Comparison of ENCODE assay signal across 2 cellular contexts in the genomic region with DNA sequence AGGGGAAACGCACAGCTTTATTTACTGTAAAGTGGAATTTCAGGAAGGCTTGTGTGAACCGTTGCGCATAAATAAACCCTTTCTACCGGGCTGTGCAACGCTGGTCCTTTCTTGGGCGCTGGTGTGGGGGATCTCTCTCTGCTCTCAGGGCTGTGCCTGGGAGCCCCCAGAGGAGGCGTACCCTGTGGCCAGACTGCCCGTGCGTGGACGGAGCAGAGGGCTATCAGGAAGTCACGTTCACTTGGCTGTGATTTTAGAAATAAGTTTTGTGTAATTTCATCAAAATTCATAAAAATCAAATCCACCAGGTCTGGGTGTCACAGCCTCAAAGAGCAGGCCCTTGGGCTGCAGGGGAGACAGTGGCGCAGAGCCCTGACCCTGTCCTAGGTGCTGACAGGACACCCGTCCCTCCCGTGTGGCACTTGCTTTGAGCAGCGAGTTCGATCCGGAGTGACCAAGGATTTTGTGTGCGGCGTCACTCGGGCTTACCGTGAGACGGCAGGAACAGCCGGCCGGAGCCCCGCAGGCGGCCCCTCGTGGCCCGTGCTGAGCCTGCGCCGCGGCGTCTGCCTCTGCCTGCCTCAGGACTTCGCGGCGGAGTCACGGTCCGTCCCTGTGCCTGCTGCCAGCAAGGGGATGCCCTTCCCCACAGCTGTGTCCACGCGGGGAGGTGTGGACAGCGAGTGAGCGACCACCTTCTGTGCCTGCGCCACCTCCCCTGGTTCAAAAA.
TF ChIP-seq lines count a peak whose summit lies in the region.

No MANE protein-coding gene starts in this region.

TF ChIP-seq in HepG2, 621 proteins besides CTCF, POLR2A, EP300 and RAD21:
- TF ChIP-seq POLR2G (IDR thresholded peaks at IDR 0.05; ENCODE audit: low read depth, low read length) (peak; percentile 37; the same call in 1 of the 2 replicates), AGO1 (IDR thresholded peaks at IDR 0.05; ENCODE audit: low read depth, low read length, poor library complexity, severe bottlenecking) (peak; percentile 4), AGO2 (optimal IDR thresholded peaks at IDR 0.05; ENCODE audit: low read depth, low read length) (peak; percentile 86), MXD4 (CRISPR knock-in tag; IDR thresholded peaks at IDR 0.05) (no peak)
- TF ChIP-seq, protein P1, sequence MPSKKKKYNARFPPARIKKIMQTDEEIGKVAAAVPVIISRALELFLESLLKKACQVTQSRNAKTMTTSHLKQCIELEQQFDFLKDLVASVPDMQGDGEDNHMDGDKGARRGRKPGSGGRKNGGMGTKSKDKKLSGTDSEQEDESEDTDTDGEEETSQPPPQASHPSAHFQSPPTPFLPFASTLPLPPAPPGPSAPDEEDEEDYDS (CRISPR knock-in tag; IDR thresholded peaks at IDR 0.05) = no peak
- TF ChIP-seq, protein P2, sequence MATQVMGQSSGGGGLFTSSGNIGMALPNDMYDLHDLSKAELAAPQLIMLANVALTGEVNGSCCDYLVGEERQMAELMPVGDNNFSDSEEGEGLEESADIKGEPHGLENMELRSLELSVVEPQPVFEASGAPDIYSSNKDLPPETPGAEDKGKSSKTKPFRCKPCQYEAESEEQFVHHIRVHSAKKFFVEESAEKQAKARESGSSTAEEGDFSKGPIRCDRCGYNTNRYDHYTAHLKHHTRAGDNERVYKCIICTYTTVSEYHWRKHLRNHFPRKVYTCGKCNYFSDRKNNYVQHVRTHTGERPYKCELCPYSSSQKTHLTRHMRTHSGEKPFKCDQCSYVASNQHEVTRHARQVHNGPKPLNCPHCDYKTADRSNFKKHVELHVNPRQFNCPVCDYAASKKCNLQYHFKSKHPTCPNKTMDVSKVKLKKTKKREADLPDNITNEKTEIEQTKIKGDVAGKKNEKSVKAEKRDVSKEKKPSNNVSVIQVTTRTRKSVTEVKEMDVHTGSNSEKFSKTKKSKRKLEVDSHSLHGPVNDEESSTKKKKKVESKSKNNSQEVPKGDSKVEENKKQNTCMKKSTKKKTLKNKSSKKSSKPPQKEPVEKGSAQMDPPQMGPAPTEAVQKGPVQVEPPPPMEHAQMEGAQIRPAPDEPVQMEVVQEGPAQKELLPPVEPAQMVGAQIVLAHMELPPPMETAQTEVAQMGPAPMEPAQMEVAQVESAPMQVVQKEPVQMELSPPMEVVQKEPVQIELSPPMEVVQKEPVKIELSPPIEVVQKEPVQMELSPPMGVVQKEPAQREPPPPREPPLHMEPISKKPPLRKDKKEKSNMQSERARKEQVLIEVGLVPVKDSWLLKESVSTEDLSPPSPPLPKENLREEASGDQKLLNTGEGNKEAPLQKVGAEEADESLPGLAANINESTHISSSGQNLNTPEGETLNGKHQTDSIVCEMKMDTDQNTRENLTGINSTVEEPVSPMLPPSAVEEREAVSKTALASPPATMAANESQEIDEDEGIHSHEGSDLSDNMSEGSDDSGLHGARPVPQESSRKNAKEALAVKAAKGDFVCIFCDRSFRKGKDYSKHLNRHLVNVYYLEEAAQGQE (IDR thresholded peaks at IDR 0.05; ENCODE audit: borderline replicate concordance in 1 of 2, low read depth in 1 of 2, low read length in 2 of 2) = peak; percentile 8 to 50; a peak in 3 of 4 replicates
TF ChIP-seq in HepG2: peak in this region for 4.

TF ChIP-seq in K562, 482 proteins besides CTCF, POLR2A, EP300 and RAD21:
- TF ChIP-seq, protein P3, sequence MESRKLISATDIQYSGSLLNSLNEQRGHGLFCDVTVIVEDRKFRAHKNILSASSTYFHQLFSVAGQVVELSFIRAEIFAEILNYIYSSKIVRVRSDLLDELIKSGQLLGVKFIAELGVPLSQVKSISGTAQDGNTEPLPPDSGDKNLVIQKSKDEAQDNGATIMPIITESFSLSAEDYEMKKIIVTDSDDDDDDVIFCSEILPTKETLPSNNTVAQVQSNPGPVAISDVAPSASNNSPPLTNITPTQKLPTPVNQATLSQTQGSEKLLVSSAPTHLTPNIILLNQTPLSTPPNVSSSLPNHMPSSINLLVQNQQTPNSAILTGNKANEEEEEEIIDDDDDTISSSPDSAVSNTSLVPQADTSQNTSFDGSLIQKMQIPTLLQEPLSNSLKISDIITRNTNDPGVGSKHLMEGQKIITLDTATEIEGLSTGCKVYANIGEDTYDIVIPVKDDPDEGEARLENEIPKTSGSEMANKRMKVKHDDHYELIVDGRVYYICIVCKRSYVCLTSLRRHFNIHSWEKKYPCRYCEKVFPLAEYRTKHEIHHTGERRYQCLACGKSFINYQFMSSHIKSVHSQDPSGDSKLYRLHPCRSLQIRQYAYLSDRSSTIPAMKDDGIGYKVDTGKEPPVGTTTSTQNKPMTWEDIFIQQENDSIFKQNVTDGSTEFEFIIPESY (CRISPR knock-in tag; IDR thresholded peaks at IDR 0.05) = peak; percentile 59; the same call in 1 of the 2 replicates
- 0 out of 2 replicates have a peak, but pooled peaks have one; percentile 3 for TF ChIP-seq RBFOX2 (IDR thresholded peaks at IDR 0.05; ENCODE audit: low read depth, low read length)
- TF ChIP-seq POLR2G (IDR thresholded peaks at IDR 0.05; ENCODE audit: low read depth, low read length) = peak; percentile 61; the same call in 1 of the 2 replicates
- no peak for TF ChIP-seq FOXA3 (CRISPR knock-in tag; conservative IDR thresholded peaks at IDR 0.05 in 1 of 2, IDR thresholded peaks at IDR 0.05 in 1 of 2)
- TF ChIP-seq RBM22 (IDR thresholded peaks at IDR 0.05; ENCODE audit: low read depth, low read length, poor library complexity, severe bottlenecking) = peak; percentile 76
- TF ChIP-seq PHB (CRISPR knock-in tag; IDR thresholded peaks at IDR 0.05) = no peak
